Comparison of ENCODE assay signal across 24 cellular contexts in genomic region chr1:228259368-228259894, GRCh38. TPM values are rescaled to one million over a fixed set of nuclear protein-coding genes. Genes with fewer than 3 reads are reported as not detected.
DNase-seq lines count a peak whose midpoint lies in the region; ATAC-seq, FAIRE-seq and TF ChIP-seq lines count a peak whose summit lies in the region.
"Had no signal": no experiment of that assay in that cellular context is flagged by ENCODE, and none has a peak within 500 bp of the region (broad histone marks: within the 10 kb centered on the region; RNA-seq: fewer than 3 reads in every experiment).

No MANE protein-coding gene starts in this region.

- TF ChIP-seq CTCF in esophagus muscularis mucosa (IDR thresholded peaks at IDR 0.05), result no peak
- TF ChIP-seq CTCF in psoas muscle (IDR thresholded peaks at IDR 0.05), result no peak

- WGBS in esophagus muscularis mucosa, result 100% methylated on average over 6 of the region's 9 CpGs
- WGBS in psoas muscle, 3 donors, result 88 to 93% (median 92%) methylated on average over 9 of the region's 9 CpGs

- peaks cover 0 to 57% (median 4%) of the 10 kb centered on the region in 4 donors for H3K36me3 ChIP-seq in esophagus muscularis mucosa
- peaks cover 3 to 99% of the 10 kb centered on the region in 2 donors for H3K36me3 ChIP-seq in psoas muscle (ENCODE audit: insufficient read depth in 1 of 2, low read depth in 1 of 2)
- H3K36me3 ChIP-seq: BE2C had no signal

- no peak for TF ChIP-seq POLR2A in esophagus muscularis mucosa (IDR thresholded peaks at IDR 0.05; ENCODE audit: low read depth)

- ATAC-seq in Right ventricle myocardium superior (ENCODE audit: poor library complexity) (no peak), psoas muscle (peak in 3 of 4 donors; percentile 9 to 14 (median 11)), esophagus mucosa (no peak)
- ATAC-seq: A549, GM12878 had no signal

- TF ChIP-seq EP300 in esophagus muscularis mucosa (IDR thresholded peaks at IDR 0.05), result no peak

- H3K4me1 ChIP-seq in esophagus muscularis mucosa, result no peaks in the 10 kb centered on the region
- H3K4me1 ChIP-seq in psoas muscle, result peaks cover 3% of the 10 kb centered on the region
- H3K4me1 ChIP-seq: A549; BE2C; BLaER1 treated with 17β-estradiol and CSF1 and Interleukin-3, amounts not matched to agents 10 nM and 100 nM had no signal

- H3K4me3 ChIP-seq in esophagus muscularis mucosa (no peak overlapping the region), psoas muscle (no peak overlapping the region)
- H3K4me3 ChIP-seq: A549; BLaER1 treated with 17β-estradiol and CSF1 and Interleukin-3, amounts not matched to agents 10 nM and 100 nM; GM12878; GM23248 had no signal

- H3K27me3 ChIP-seq in esophagus muscularis mucosa, result no peaks in the 10 kb centered on the region
- H3K27me3 ChIP-seq in psoas muscle (ENCODE audit: insufficient read depth in 3 of 3, low read length in 2 of 3), result no peaks in the 10 kb centered on the region
- H3K27me3 ChIP-seq: BE2C; BLaER1 treated with 17β-estradiol and CSF1 and Interleukin-3, amounts not matched to agents 10 nM and 100 nM had no signal

- intact Hi-C loops in cardiac septum (cut with DNase I), result no loop called here
- intact Hi-C loops in Right ventricle myocardium superior (cut with DNase I), result no loop called here
- intact Hi-C loops in esophagus muscularis mucosa (cut with DNase I), result no loop called here
- intact Hi-C loops in psoas muscle (cut with DNase I), result no loop called here

- H3K27ac ChIP-seq in esophagus muscularis mucosa (replicated peaks in 1 of 4) (no peak overlapping the region), psoas muscle (no peak overlapping the region)
- H3K27ac ChIP-seq: A549; BLaER1 treated with 17β-estradiol and CSF1 and Interleukin-3, amounts not matched to agents 10 nM and 100 nM; GM23248 had no signal

- FAIRE-seq in frontal cortex (lab: Jason Lieb, UNC), result no peak
- FAIRE-seq: A549, D721Med, GM12878, GM19239, H1 had no signal

- peak; percentile 15 for DNase-seq in cardiac septum (ENCODE audit: low spot score)
- DNase-seq in Right ventricle myocardium superior, result no peak
- DNase-seq in esophagus muscularis mucosa (ENCODE audit: extremely low spot score), result peak; percentile 60
- peak in 1 of 2 donors; percentile 56 for DNase-seq in psoas muscle
- no peak for DNase-seq in frontal cortex (ENCODE audit: low spot score in 2 of 2)
- DNase-seq: 8988T; ACHN; AML-193; BE2C; CD4-positive, alpha-beta T cell; CD8-positive, alpha-beta memory T cell; DMS 273 treated with DMSO at 0.1 percent for 48 hours; DMS79; EL; GDM1; GM23248; HCEC 1CT had no signal

- H3K9me3 ChIP-seq in esophagus muscularis mucosa (no peaks in the 10 kb centered on the region), psoas muscle (no peaks in the 10 kb centered on the region)
- H3K9me3 ChIP-seq: BE2C had no signal

RNA-seq across cellular contexts. Expression of gene OBSCN, which starts 51.6 kb away (rescaled TPM):
- 396 TPM for total RNA-seq in cardiac septum
- total RNA-seq in Right ventricle myocardium superior, result 316 TPM
- 10 to 100 TPM; 12.6 to 31.4 (median 17.8) TPM for total RNA-seq in esophagus muscularis mucosa
- 1,000 to 10,000 TPM; 1,061 to 1,869 (median 1,568) TPM for total RNA-seq in psoas muscle
- polyA plus RNA-seq in psoas muscle, result 100 to 1,000 TPM; 397 to 658 (median 442) TPM
- total RNA-seq in frontal cortex, result 30.2 TPM
- total RNA-seq in esophagus mucosa, result 9.8 TPM

Comparison
In these comparisons a context has a peak if more than half of its experiments do, and no peak if none do; other contexts are left out.
1. DNase-seq: peak in cardiac septum (single experiment) and esophagus muscularis mucosa (single experiment); none in Right ventricle myocardium superior (single experiment) and frontal cortex (0 of 2).
2. ATAC-seq: peak in psoas muscle (3 of 4); none in Right ventricle myocardium superior (single experiment) and esophagus mucosa (single experiment).